In the genomic region with DNA sequence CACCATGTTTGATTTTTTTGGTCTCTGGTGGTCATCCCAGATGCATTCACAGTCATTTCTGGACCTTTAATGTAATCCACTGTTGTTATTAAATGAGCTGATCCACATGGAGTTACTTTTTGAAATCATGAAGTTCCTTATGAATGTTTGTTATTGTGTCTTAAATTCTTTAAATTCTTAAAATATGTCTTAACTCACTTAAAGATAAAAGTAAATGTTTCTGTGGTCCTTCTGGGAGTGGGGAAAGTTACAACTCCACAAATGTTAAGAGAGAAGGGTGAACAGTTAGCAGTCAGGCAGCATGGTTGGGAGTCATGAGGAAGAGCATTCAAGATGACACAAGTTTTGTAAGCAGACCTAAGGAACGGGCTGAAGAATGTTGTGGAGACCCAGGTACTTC, we compare ENCODE assay signal across 1 cellular context.
TF ChIP-seq lines count a peak whose summit lies in the region.

No MANE protein-coding gene starts in this region.

TF ChIP-seq in IMR-90, 13 proteins besides CTCF, POLR2A, EP300 and RAD21:
- no peak for TF ChIP-seq MAZ (IDR thresholded peaks at IDR 0.05; ENCODE audit: borderline replicate concordance, low read depth, low read length)
- no peak for TF ChIP-seq CHD1 (IDR thresholded peaks at IDR 0.05; ENCODE audit: low read depth, low read length)
- TF ChIP-seq RCOR1 (IDR thresholded peaks at IDR 0.05; ENCODE audit: insufficient replicate concordance, low read length) = no peak
- TF ChIP-seq CEBPB (IDR thresholded peaks at IDR 0.05; ENCODE audit: low read depth, low read length) = no peak
- TF ChIP-seq USF2 (IDR thresholded peaks at IDR 0.05; ENCODE audit: low read depth, low read length) = no peak
- no peak for TF ChIP-seq BHLHE40 (IDR thresholded peaks at IDR 0.05; ENCODE audit: low read depth, low read length)
